ENCODE assay signal across 28 cellular contexts in the genomic region with DNA sequence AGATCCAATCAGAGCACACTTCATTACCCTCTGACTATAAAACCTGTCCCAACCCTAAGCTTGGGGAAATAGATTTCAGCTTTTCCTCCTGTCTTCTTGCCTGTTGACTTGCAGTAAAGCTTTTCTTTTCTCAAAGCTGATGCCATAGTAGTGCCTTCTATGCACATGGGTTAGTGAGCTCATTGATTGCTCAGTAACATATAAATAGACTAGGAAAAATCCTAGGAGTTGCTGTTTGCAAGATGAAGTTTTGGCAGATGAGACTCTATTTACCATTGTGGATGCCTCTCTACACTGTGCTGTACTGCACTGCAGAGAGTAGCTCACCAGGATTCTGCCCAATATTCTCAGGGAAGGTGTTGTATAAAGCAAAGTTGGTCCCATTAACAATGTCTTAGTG.
"Had no signal": no experiment of that assay in that cellular context is flagged by ENCODE, and none has a peak within 500 bp of the region (broad histone marks: within the 10 kb centered on the region; RNA-seq: fewer than 3 reads in every experiment).

No MANE protein-coding gene starts in this region.

- H3K4me3 ChIP-seq: stomach, suprapubic skin, testis, thoracic aorta, thyroid gland, tibial artery, tibial nerve, transverse colon, upper lobe of left lung, upper lobe of right lung, uterus, vagina had no signal

- H3K36me3 Mint-ChIP-seq: stimulated activated effector memory CD8-positive, alpha-beta T cell treated with anti-CD3 and anti-CD28 coated beads, Interleukin-12 subunit alpha, Interleukin-12 subunit beta, amount 100 ng/mL, for 72 hours; stimulated activated memory B cell treated with anti-CD40 and anti-IgM and Interleukin-4, amounts not matched to agents 10 μg/mL and 1 μg/mL and 100 μg/mL, for 72 hours; stimulated activated naive B cell treated with anti-CD40 and anti-IgM and Interleukin-4, amounts not matched to agents 10 μg/mL and 1 μg/mL and 100 μg/mL, for 72 hours; type B pancreatic cell had no signal

- H3K27me3 ChIP-seq: stomach, suprapubic skin, testis, thyroid gland, tibial artery, tibial nerve, transverse colon, upper lobe of left lung, upper lobe of right lung, uterus, vagina had no signal

- H3K4me1 Mint-ChIP-seq: stimulated activated effector memory CD8-positive, alpha-beta T cell treated with anti-CD3 and anti-CD28 coated beads, Interleukin-12 subunit alpha, Interleukin-12 subunit beta, amount 100 ng/mL, for 72 hours; stimulated activated memory B cell treated with anti-CD40 and anti-IgM and Interleukin-4, amounts not matched to agents 10 μg/mL and 1 μg/mL and 100 μg/mL, for 72 hours; stimulated activated naive B cell treated with anti-CD40 and anti-IgM and Interleukin-4, amounts not matched to agents 10 μg/mL and 1 μg/mL and 100 μg/mL, for 72 hours; stimulated activated naive CD8-positive, alpha-beta T cell treated with anti-CD3 and anti-CD28 coated beads, Interleukin-15, amount 100 ng/mL, for 72 hours had no signal

- H3K9me3 ChIP-seq: stomach, suprapubic skin, testis, thoracic aorta, thyroid gland, tibial artery, tibial nerve, transverse colon, upper lobe of left lung, upper lobe of right lung, uterus, vagina had no signal

- H3K9me3 Mint-ChIP-seq: stimulated activated effector memory CD8-positive, alpha-beta T cell treated with anti-CD3 and anti-CD28 coated beads, Interleukin-12 subunit alpha, Interleukin-12 subunit beta, amount 100 ng/mL, for 72 hours; stimulated activated memory B cell treated with anti-CD40 and anti-IgM and Interleukin-4, amounts not matched to agents 10 μg/mL and 1 μg/mL and 100 μg/mL, for 72 hours; stimulated activated naive CD8-positive, alpha-beta T cell treated with anti-CD3 and anti-CD28 coated beads, Interleukin-15, amount 100 ng/mL, for 72 hours; stimulated activated naive CD8-positive, alpha-beta T cell treated with anti-CD3 and anti-CD28 coated beads, Interleukin-15, Interleukin-2, amounts not matched to agents 100 ng/mL and 50 ng/mL, for 24 hours; type B pancreatic cell had no signal

- H3K27ac Mint-ChIP-seq: stimulated activated effector memory CD8-positive, alpha-beta T cell treated with anti-CD3 and anti-CD28 coated beads, Interleukin-12 subunit alpha, Interleukin-12 subunit beta, amount 100 ng/mL, for 72 hours; stimulated activated memory B cell treated with anti-CD40 and anti-IgM and Interleukin-4, amounts not matched to agents 10 μg/mL and 1 μg/mL and 100 μg/mL, for 72 hours; stimulated activated naive B cell treated with anti-CD40 and anti-IgM and Interleukin-4, amounts not matched to agents 10 μg/mL and 1 μg/mL and 100 μg/mL, for 72 hours; stimulated activated naive CD8-positive, alpha-beta T cell treated with anti-CD3 and anti-CD28 coated beads, Interleukin-15, amount 100 ng/mL, for 72 hours; stimulated activated naive CD8-positive, alpha-beta T cell treated with anti-CD3 and anti-CD28 coated beads, Interleukin-15, Interleukin-2, amounts not matched to agents 100 ng/mL and 50 ng/mL, for 24 hours; type B pancreatic cell had no signal

- DNase-seq: stimulated activated CD4-positive, alpha-beta T cell treated with anti-CD3 and anti-CD28 coated beads, Interleukin-2, amount 100 ng/mL, for 48 hours; stimulated activated CD4-positive, alpha-beta T cell treated with anti-CD3 and anti-CD28 coated beads, Interleukin-4, amount 100 ng/mL, for 1 hour; stimulated activated CD4-positive, alpha-beta T cell treated with anti-CD3 and anti-CD28 coated beads, Interleukin-4, amount 100 ng/mL, for 24 hours; stimulated activated CD4-positive, alpha-beta T cell treated with anti-CD3 and anti-CD28 coated beads, Interleukin-4, amount 100 ng/mL, for 4 hours; stimulated activated CD8-positive, alpha-beta memory T cell treated with anti-CD3 and anti-CD28 coated beads, Interleukin-4, amount 100 ng/mL, for 48 hours; stimulated activated naive B cell treated with anti-CD40 and anti-IgM and Interleukin-4, amounts not matched to agents 10 μg/mL and 1 μg/mL and 100 μg/mL, for 72 hours; stimulated activated naive CD4-positive, alpha-beta T cell; stimulated activated naive CD4-positive, alpha-beta T cell treated with Interleukin-2 at 50 U/mL for 16 hours; stimulated activated naive CD8-positive, alpha-beta T cell treated with anti-CD3 and anti-CD28 coated beads, Interleukin-15, amount 100 ng/mL, for 72 hours; stimulated activated naive CD8-positive, alpha-beta T cell treated with anti-CD3 and anti-CD28 coated beads, Interleukin-15, Interleukin-2, amounts not matched to agents 100 U/mL and 50 U/mL, for 24 hours; stomach; substantia nigra; testis; thyroid gland; tibial artery; transverse colon; trophoblast cell; upper lobe of left lung; upper lobe of right lung; uterus had no signal

- ATAC-seq: stimulated activated effector memory CD8-positive, alpha-beta T cell treated with anti-CD3 and anti-CD28 coated beads, Interleukin-12 subunit alpha, Interleukin-12 subunit beta, amount 100 ng/mL, for 72 hours; stimulated activated memory B cell treated with anti-CD40 and anti-IgM and Interleukin-4, amounts not matched to agents 10 μg/mL and 1 μg/mL and 100 μg/mL, for 72 hours; stimulated activated naive B cell treated with anti-CD40 and anti-IgM and Interleukin-4, amounts not matched to agents 10 μg/mL and 1 μg/mL and 100 μg/mL, for 72 hours; stimulated activated naive CD8-positive, alpha-beta T cell treated with anti-CD3 and anti-CD28 coated beads, Interleukin-15, amount 100 ng/mL, for 72 hours; stimulated activated naive CD8-positive, alpha-beta T cell treated with anti-CD3 and anti-CD28 coated beads, Interleukin-15, Interleukin-2, amounts not matched to agents 100 U/mL and 50 U/mL, for 24 hours; upper lobe of right lung had no signal

- H3K27ac ChIP-seq: stomach, suprapubic skin, testis, thoracic aorta, thyroid gland, tibial artery, tibial nerve, transverse colon, upper lobe of left lung, upper lobe of right lung, uterus, vagina had no signal

- H3K4me1 ChIP-seq: stomach, suprapubic skin, testis, thyroid gland, tibial artery, tibial nerve, transverse colon, upper lobe of left lung, upper lobe of right lung, uterus, vagina had no signal

- H3K27me3 Mint-ChIP-seq: stimulated activated memory B cell treated with anti-CD40 and anti-IgM and Interleukin-4, amounts not matched to agents 10 μg/mL and 1 μg/mL and 100 μg/mL, for 72 hours; stimulated activated naive B cell treated with anti-CD40 and anti-IgM and Interleukin-4, amounts not matched to agents 10 μg/mL and 1 μg/mL and 100 μg/mL, for 72 hours; stimulated activated naive CD8-positive, alpha-beta T cell treated with anti-CD3 and anti-CD28 coated beads, Interleukin-15, amount 100 ng/mL, for 72 hours; stimulated activated naive CD8-positive, alpha-beta T cell treated with anti-CD3 and anti-CD28 coated beads, Interleukin-15, Interleukin-2, amounts not matched to agents 100 ng/mL and 50 ng/mL, for 24 hours; type B pancreatic cell had no signal

- H3K36me3 ChIP-seq: stomach, suprapubic skin, thoracic aorta, thyroid gland, tibial artery, tibial nerve, transverse colon, upper lobe of left lung, upper lobe of right lung, uterus, vagina had no signal

- H3K4me3 Mint-ChIP-seq: stimulated activated effector memory CD8-positive, alpha-beta T cell treated with anti-CD3 and anti-CD28 coated beads, Interleukin-12 subunit alpha, Interleukin-12 subunit beta, amount 100 ng/mL, for 72 hours; stimulated activated memory B cell treated with anti-CD40 and anti-IgM and Interleukin-4, amounts not matched to agents 10 μg/mL and 1 μg/mL and 100 μg/mL, for 72 hours; stimulated activated naive B cell treated with anti-CD40 and anti-IgM and Interleukin-4, amounts not matched to agents 10 μg/mL and 1 μg/mL and 100 μg/mL, for 72 hours; stimulated activated naive CD8-positive, alpha-beta T cell treated with anti-CD3 and anti-CD28 coated beads, Interleukin-15, amount 100 ng/mL, for 72 hours; stimulated activated naive CD8-positive, alpha-beta T cell treated with anti-CD3 and anti-CD28 coated beads, Interleukin-15, Interleukin-2, amounts not matched to agents 100 ng/mL and 50 ng/mL, for 24 hours; type B pancreatic cell had no signal
